14 cellular contexts compared by ENCODE assay signal in the genomic region with DNA sequence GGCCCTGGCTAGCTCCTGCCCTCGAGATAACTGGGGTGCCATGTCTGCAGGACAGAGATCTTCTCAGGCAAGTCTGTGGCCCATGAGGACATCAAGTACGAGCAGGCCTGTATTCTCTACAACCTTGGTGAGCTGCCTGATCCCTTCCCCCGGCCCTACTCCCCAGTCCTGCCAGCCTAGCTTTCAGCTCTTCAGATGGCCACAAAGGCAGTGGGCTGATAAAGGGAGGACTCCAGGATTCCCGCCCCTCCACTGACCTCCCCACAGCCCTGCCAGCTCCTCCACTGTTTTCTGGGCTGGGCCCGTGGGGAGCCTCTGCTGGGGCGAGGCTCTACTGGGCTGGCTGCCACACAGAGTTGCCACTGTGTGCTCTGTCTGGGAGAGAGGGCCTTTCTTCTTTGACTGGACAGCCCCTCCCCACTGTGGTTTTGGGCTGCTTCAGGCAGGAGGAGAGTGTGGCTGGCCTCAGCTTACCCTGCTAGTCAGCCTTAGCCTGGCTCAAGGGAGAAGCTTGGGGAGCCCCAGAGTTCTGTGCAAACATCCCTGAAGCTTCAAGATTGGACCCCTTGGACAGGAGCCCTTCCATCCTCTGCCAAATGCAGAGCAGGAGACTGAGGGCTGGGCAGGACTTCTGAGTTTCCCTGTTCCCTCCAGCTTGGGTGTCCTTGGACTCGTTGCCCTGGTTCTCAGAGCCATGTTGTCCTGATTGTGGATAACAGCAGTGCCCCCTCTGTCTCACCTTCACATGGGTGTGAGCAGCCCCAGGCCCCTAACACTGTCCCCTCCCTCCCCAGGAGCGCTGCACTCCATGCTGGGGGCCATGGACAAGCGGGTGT. TPM values are rescaled to one million over a fixed set of nuclear protein-coding genes. Genes with fewer than 3 reads are reported as not detected.
DNase-seq lines count a peak whose midpoint lies in the region; ATAC-seq and TF ChIP-seq lines count a peak whose summit lies in the region.
"Had no signal": no experiment of that assay in that cellular context is flagged by ENCODE, and none has a peak within 500 bp of the region (broad histone marks: within the 10 kb centered on the region; RNA-seq: fewer than 3 reads in every experiment).

No MANE protein-coding gene starts in this region.

- H3K79me1 ChIP-seq in neuronal stem cell (ENCODE audit: low read depth, low read length) (peaks cover 5% of the 10 kb centered on the region), H9 (ENCODE audit: insufficient read depth, low read depth, low read length, poor library complexity, severe bottlenecking) (no peaks in the 10 kb centered on the region)

- intact Hi-C loops in aorta (cut with DNase I) = no loop called here

- H3K23me2 ChIP-seq in H9 (ENCODE audit: insufficient read length, low read depth, low read length, poor library complexity, severe bottlenecking) = no peaks in the 10 kb centered on the region

- H4K91ac ChIP-seq in neuronal stem cell (ENCODE audit: low read depth, low read length, poor library complexity) (no peak overlapping the region), H9 (ENCODE audit: insufficient read length, low read depth, low read length) (no peak overlapping the region)

- H3K4me1 ChIP-seq in neuronal stem cell (ENCODE audit: control insufficient read depth in 2 of 2, insufficient read depth in 1 of 2, low read depth in 1 of 2, low read length in 2 of 2) (peaks cover 7 to 9% of the 10 kb centered on the region in 2 donors), aorta (ENCODE audit: control insufficient read depth in 1 of 2, insufficient read depth in 2 of 2, low read length in 2 of 2) (no peaks in the 10 kb centered on the region), H9 (ENCODE audit: insufficient read depth, low read length) (no peaks in the 10 kb centered on the region)

- no peaks in the 10 kb centered on the region for H3K27me3 Mint-ChIP-seq in activated naive CD8-positive, alpha-beta T cell treated with anti-CD3 and anti-CD28 coated beads for 36 hours
- no peaks in the 10 kb centered on the region for H3K27me3 Mint-ChIP-seq in activated naive CD8-positive, alpha-beta T cell treated with anti-CD3 and anti-CD28 coated beads, Interleukin-2, amount 50 U/mL, for 24 hours
- no peaks in the 10 kb centered on the region for H3K27me3 Mint-ChIP-seq in H9 (ENCODE audit: low read depth)

- no peak overlapping the region for H3T11ph ChIP-seq in H9 (ENCODE audit: low read length)

- no CpG with 5 or more reads among the region's 9 CpGs for WGBS in neuronal stem cell (ENCODE audit: extremely low coverage in 2 of 2, insufficient read length in 2 of 2, insufficient replicate concordance in 1 of 2), 2 donors
- 31 to 33% methylated on average over 9 of the region's 9 CpGs for WGBS in aorta, 2 donors
- no CpG with 5 or more reads among the region's 9 CpGs for WGBS in H9 (ENCODE audit: extremely low coverage, insufficient read length, low lambda C conversion rate)

- H2AFZ ChIP-seq in neuronal stem cell (ENCODE audit: low read length) (no peak overlapping the region), H9 (ENCODE audit: low read length) (no peak overlapping the region)

- H3K9me3 Mint-ChIP-seq in activated naive CD8-positive, alpha-beta T cell treated with anti-CD3 and anti-CD28 coated beads for 36 hours = no peaks in the 10 kb centered on the region
- H3K9me3 Mint-ChIP-seq in activated naive CD8-positive, alpha-beta T cell treated with anti-CD3 and anti-CD28 coated beads, Interleukin-2, amount 50 U/mL, for 24 hours = no peaks in the 10 kb centered on the region
- no peaks in the 10 kb centered on the region for H3K9me3 Mint-ChIP-seq in H9
- H3K9me3 Mint-ChIP-seq: immature natural killer cell had no signal

- H3K36me3 Mint-ChIP-seq in activated naive CD8-positive, alpha-beta T cell treated with anti-CD3 and anti-CD28 coated beads for 36 hours = peaks cover 5% of the 10 kb centered on the region
- H3K36me3 Mint-ChIP-seq in activated naive CD8-positive, alpha-beta T cell treated with anti-CD3 and anti-CD28 coated beads, Interleukin-2, amount 50 U/mL, for 24 hours (ENCODE audit: low read depth) = peaks cover 4% of the 10 kb centered on the region
- peaks cover 12 to 36% (median 21%) of the 10 kb centered on the region in 3 experiments; a peak in 6 of 7 replicates for H3K36me3 Mint-ChIP-seq in H9 (ENCODE audit: insufficient read depth in 1 of 3, low read depth in 3 of 3)
- H3K36me3 Mint-ChIP-seq: immature natural killer cell had no signal

- H3K9me3 ChIP-seq in neuronal stem cell (replicated peaks in 1 of 2; ENCODE audit: control insufficient read depth in 2 of 2, insufficient read depth in 1 of 2, low read depth in 1 of 2, low read length in 2 of 2) (peaks cover 0 to 2% of the 10 kb centered on the region in 2 donors), aorta (ENCODE audit: control insufficient read depth, low read length) (no peaks in the 10 kb centered on the region), H9 (ENCODE audit: control insufficient read depth, low read depth, low read length) (no peaks in the 10 kb centered on the region)
- H3K9me3 ChIP-seq: A549 had no signal

- H3K9ac ChIP-seq in neuronal stem cell (ENCODE audit: low read depth, low read length, poor library complexity) = no peak overlapping the region
- no peak overlapping the region for H3K9ac ChIP-seq in H9 (ENCODE audit: extremely low read depth, insufficient read length, low read length)

- no peak overlapping the region for H2BK12ac ChIP-seq in neuronal stem cell (ENCODE audit: low read length)
- H2BK12ac ChIP-seq in H9 (ENCODE audit: insufficient read length, low read depth, low read length) = no peak overlapping the region

- peak overlapping the region; percentile 14 for H2BK5ac ChIP-seq in neuronal stem cell (ENCODE audit: low read length)
- H2BK5ac ChIP-seq in H9 (ENCODE audit: insufficient read length, low read length) = no peak overlapping the region

- no peak overlapping the region for H3K56ac ChIP-seq in H9 (ENCODE audit: insufficient read length, low read depth, low read length)

- H3K4ac ChIP-seq in neuronal stem cell (ENCODE audit: low read length) = no peak overlapping the region
- no peak overlapping the region for H3K4ac ChIP-seq in H9 (ENCODE audit: low read depth, low read length)

- no peaks in the 10 kb centered on the region for H3K4me1 Mint-ChIP-seq in activated naive CD8-positive, alpha-beta T cell treated with anti-CD3 and anti-CD28 coated beads for 36 hours
- H3K4me1 Mint-ChIP-seq in activated naive CD8-positive, alpha-beta T cell treated with anti-CD3 and anti-CD28 coated beads, Interleukin-2, amount 50 U/mL, for 24 hours = no peaks in the 10 kb centered on the region
- peaks cover 2% of the 10 kb centered on the region in 2 experiments for H3K4me1 Mint-ChIP-seq in H9

- no peak for ATAC-seq in activated naive CD8-positive, alpha-beta T cell treated with anti-CD3 and anti-CD28 coated beads, Interleukin-2, amount 50 U/mL, for 24 hours
- ATAC-seq in aorta (ENCODE audit: low FRiP score) (peak; percentile 50), GM21576 (IDR thresholded peaks at IDR 0.05; ENCODE audit: unreplicated experiment) (no peak)

- H3K27ac ChIP-seq in neuronal stem cell (replicated peaks; ENCODE audit: low read length) (peak overlapping the region; percentile 13), aorta (ENCODE audit: low read depth in 1 of 2, low read length in 2 of 2) (peak overlapping the region in 1 of 2 donors; percentile 20), H9 (ENCODE audit: insufficient read length, low read depth, low read length) (no peak overlapping the region)
- H3K27ac ChIP-seq: A549 had no signal

- H3K36me3 ChIP-seq in neuronal stem cell (replicated peaks in 1 of 2; ENCODE audit: control insufficient read depth in 2 of 2, insufficient read depth in 2 of 2, low read length in 2 of 2) = peaks cover 29 to 66% of the 10 kb centered on the region in 2 donors
- peaks cover 0 to 8% of the 10 kb centered on the region in 2 donors for H3K36me3 ChIP-seq in aorta (ENCODE audit: control insufficient read depth in 1 of 2, insufficient read depth in 2 of 2, low read length in 1 of 2)

- peak overlapping the region; percentile 29 for H3K27ac Mint-ChIP-seq in activated naive CD8-positive, alpha-beta T cell treated with anti-CD3 and anti-CD28 coated beads for 36 hours
- H3K27ac Mint-ChIP-seq in activated naive CD8-positive, alpha-beta T cell treated with anti-CD3 and anti-CD28 coated beads, Interleukin-2, amount 50 U/mL, for 24 hours = no peak overlapping the region
- no peak overlapping the region for H3K27ac Mint-ChIP-seq in H9
- H3K27ac Mint-ChIP-seq: immature natural killer cell had no signal

- H3K4me3 ChIP-seq in fibroblast of the aortic adventitia (ENCODE audit: low read depth, low read length) (no peak overlapping the region), neuronal stem cell (ENCODE audit: low read length in 2 of 2) (no peak overlapping the region), aorta (ENCODE audit: low read length in 2 of 2) (no peak overlapping the region)
- H3K4me3 ChIP-seq: A549 had no signal

- H3K79me2 ChIP-seq in H9 (ENCODE audit: insufficient read depth, low read length) = no peaks in the 10 kb centered on the region

- H3K23ac ChIP-seq in neuronal stem cell (ENCODE audit: low read depth, low read length, poor library complexity) = no peak overlapping the region
- no peak overlapping the region for H3K23ac ChIP-seq in H9 (ENCODE audit: insufficient read length, low read depth, low read length)

- H3K4me2 ChIP-seq in neuronal stem cell (ENCODE audit: insufficient read depth, low read length, poor library complexity, severe bottlenecking) = no peak overlapping the region
- H3K4me2 ChIP-seq in H9 (ENCODE audit: insufficient read depth, insufficient read length, low read length) = no peak overlapping the region
- H3K4me2 ChIP-seq: A549 had no signal

- H2AK5ac ChIP-seq in neuronal stem cell (ENCODE audit: low read depth, low read length) (peak overlapping the region; percentile 54), H9 (ENCODE audit: insufficient read length, low read length) (no peak overlapping the region)

- no peak overlapping the region for H2BK20ac ChIP-seq in H9 (ENCODE audit: low read depth, low read length, poor library complexity, severe bottlenecking)

- H4K5ac ChIP-seq in H9 (ENCODE audit: insufficient read length, low read depth, low read length) = no peak overlapping the region

- H3K14ac ChIP-seq in neuronal stem cell (ENCODE audit: low read length) = no peak overlapping the region
- H3K14ac ChIP-seq in H9 (ENCODE audit: insufficient read depth, low read length) = no peak overlapping the region

- H2BK120ac ChIP-seq in neuronal stem cell (ENCODE audit: low read depth, low read length) (no peak overlapping the region), H9 (ENCODE audit: low read depth, low read length, poor library complexity, severe bottlenecking) (no peak overlapping the region)

- no peak for DNase-seq in activated naive CD8-positive, alpha-beta T cell treated with anti-CD3 and anti-CD28 coated beads for 36 hours
- no peak for DNase-seq in activated naive CD8-positive, alpha-beta T cell treated with anti-CD3 and anti-CD28 coated beads, Interleukin-2, amount 50 U/mL, for 24 hours
- DNase-seq in fibroblast of the aortic adventitia (ENCODE audit: low read depth) = peak; percentile 71
- DNase-seq in neuronal stem cell (ENCODE audit: low spot score) = no peak
- peak in 1 of 2 donors; percentile 76 for DNase-seq in aorta
- no peak for DNase-seq in H9
- no peak for DNase-seq in NCI-H1092 (lab: John Stamatoyannopoulos, UW)
- DNase-seq: activated naive CD4-positive, alpha-beta T cell; immature natural killer cell; NCI-H446 treated with DMSO at 0.1 percent for 48 hours; stimulated activated CD4-positive, alpha-beta T cell treated with anti-CD3 and anti-CD28 coated beads, Interleukin-2, amount 100 ng/mL, for 24 hours; T-helper 9 cell had no signal

- H4K8ac ChIP-seq in neuronal stem cell (ENCODE audit: low read depth, low read length) (no peak overlapping the region), H9 (replicated peaks; ENCODE audit: insufficient read length, low read depth, low read length) (no peak overlapping the region)

- H2BK15ac ChIP-seq in neuronal stem cell (ENCODE audit: low read length) (no peak overlapping the region), H9 (ENCODE audit: low read depth, low read length) (no peak overlapping the region)

- no peaks in the 10 kb centered on the region for H3K27me3 ChIP-seq in neuronal stem cell (ENCODE audit: control insufficient read depth in 3 of 3, insufficient read depth in 3 of 3, low read depth in 1 of 3, low read length in 3 of 3)
- no peaks in the 10 kb centered on the region for H3K27me3 ChIP-seq in aorta (ENCODE audit: control insufficient read depth in 1 of 2, insufficient read depth in 2 of 2, low read length in 1 of 2)
- H3K27me3 ChIP-seq in H9 (ENCODE audit: insufficient read depth, low read length) = no peaks in the 10 kb centered on the region

- TF ChIP-seq CTCF in fibroblast of the aortic adventitia (IDR thresholded peaks at IDR 0.05; ENCODE audit: insufficient read depth, low read length) (no peak), H9 (conservative IDR thresholded peaks at IDR 0.05) (no peak)

- H4K20me1 ChIP-seq in H9 (ENCODE audit: control insufficient read depth, insufficient read depth, insufficient read length) = no peaks in the 10 kb centered on the region

- H3K18ac ChIP-seq in neuronal stem cell (ENCODE audit: low read length) (peak overlapping the region; percentile 48), H9 (ENCODE audit: insufficient read length, low read depth, low read length) (no peak overlapping the region)

- H3K4me3 Mint-ChIP-seq in activated naive CD8-positive, alpha-beta T cell treated with anti-CD3 and anti-CD28 coated beads for 36 hours = no peak overlapping the region
- H3K4me3 Mint-ChIP-seq in activated naive CD8-positive, alpha-beta T cell treated with anti-CD3 and anti-CD28 coated beads, Interleukin-2, amount 50 U/mL, for 24 hours = no peak overlapping the region
- no peak overlapping the region for H3K4me3 Mint-ChIP-seq in H9
- H3K4me3 Mint-ChIP-seq: immature natural killer cell had no signal

RNA-seq across cellular contexts. Expression of a gene that starts 24.4 kb away (rescaled TPM):
- 10 to 100 TPM; 25.9 to 30.3 TPM for total RNA-seq in activated naive CD8-positive, alpha-beta T cell treated with anti-CD3 and anti-CD28 coated beads for 36 hours
- total RNA-seq in fibroblast of the aortic adventitia (ENCODE audit: low replicate concordance) (11.4 and 14.3 TPM in 2 replicates), aorta (10 to 100 TPM; 38.9 to 44.0 TPM), H9 (2021) (38.0 and 42.2 TPM in 2 replicates)
- 16.8 TPM for polyA plus RNA-seq in neuronal stem cell (2013, experiment 1 of 2)
- polyA plus RNA-seq in neuronal stem cell (2013, experiment 2 of 2) = 16.8 TPM
- polyA plus RNA-seq in aorta = 10 to 100 TPM in 1 of 2 donors, 1 to 10 TPM in 1; 7.1 to 17.7 TPM
